ENCODE assay signal across 1 cellular context in genomic region chr10:43338117-43338516, GRCh38.
TF ChIP-seq lines count a peak whose summit lies in the region.

No MANE protein-coding gene starts in this region.

TF ChIP-seq in A549, 52 proteins besides CTCF, POLR2A, EP300 and RAD21 (continued from another document):
- no peak for TF ChIP-seq HES2 (IDR thresholded peaks at IDR 0.05)
